Comparison of ENCODE assay signal across 1 cellular context in genomic region chr4:184348311-184349233, GRCh38.
TF ChIP-seq lines count a peak whose summit lies in the region.

No MANE protein-coding gene starts in this region.

TF ChIP-seq in HepG2, 621 proteins besides CTCF, POLR2A, EP300 and RAD21 (continued from another document and continues in another):
- peak; percentile 92 for TF ChIP-seq HIC2 (CRISPR knock-in tag; IDR thresholded peaks at IDR 0.05; ENCODE audit: low read depth)
- peak; percentile 92 for TF ChIP-seq MED13 (CRISPR knock-in tag; IDR thresholded peaks at IDR 0.05)
- peak; percentile 48 for TF ChIP-seq MED8 (CRISPR knock-in tag; IDR thresholded peaks at IDR 0.05; ENCODE audit: insufficient replicate concordance)
- TF ChIP-seq POGZ (CRISPR knock-in tag; IDR thresholded peaks at IDR 0.05) = peak; percentile 81
- peak; percentile 63; the same call in 1 of the 2 replicates for TF ChIP-seq SKIL (CRISPR knock-in tag; IDR thresholded peaks at IDR 0.05; ENCODE audit: borderline replicate concordance)
- TF ChIP-seq RNF2 (conservative IDR thresholded peaks at IDR 0.05; ENCODE audit: low read depth) = 0 out of 2 replicates have a peak, but pooled peaks have one; percentile 61
- TF ChIP-seq DR1 (CRISPR knock-in tag; IDR thresholded peaks at IDR 0.05) = peak; percentile 64; the same call in 1 of the 2 replicates
- TF ChIP-seq ZBTB8A (CRISPR knock-in tag; IDR thresholded peaks at IDR 0.05; ENCODE audit: borderline replicate concordance, low read depth) = no peak
- TF ChIP-seq AKAP8 (CRISPR knock-in tag; IDR thresholded peaks at IDR 0.05) = 0 out of 2 replicates have a peak, but pooled peaks have one; percentile 42
- no peak for TF ChIP-seq ZNF616 (CRISPR knock-in tag; IDR thresholded peaks at IDR 0.05; ENCODE audit: low read depth)
- no peak; the same call in 1 of the 2 replicates for TF ChIP-seq ZNF687 (CRISPR knock-in tag; IDR thresholded peaks at IDR 0.05)
- TF ChIP-seq FOXK2 (IDR thresholded peaks at IDR 0.05) = 0 out of 2 replicates have a peak, but pooled peaks have one; percentile 47
- no peak for TF ChIP-seq RBM39 (IDR thresholded peaks at IDR 0.05; ENCODE audit: low read depth, low read length, poor library complexity, severe bottlenecking)
- TF ChIP-seq ATAD3A (CRISPR knock-in tag; IDR thresholded peaks at IDR 0.05) = no peak
- TF ChIP-seq EEA1 (CRISPR knock-in tag; IDR thresholded peaks at IDR 0.05; ENCODE audit: borderline replicate concordance) = no peak
- TF ChIP-seq PHF5A (CRISPR knock-in tag; IDR thresholded peaks at IDR 0.05; ENCODE audit: low read depth, unreplicated experiment) = peak; percentile 40
- no peak for TF ChIP-seq AHR (CRISPR knock-in tag; IDR thresholded peaks at IDR 0.05)
- TF ChIP-seq DMAP1 (CRISPR knock-in tag; IDR thresholded peaks at IDR 0.05) = peak; percentile 86
- TF ChIP-seq ZMYM2 (CRISPR knock-in tag; IDR thresholded peaks at IDR 0.05) = peak; percentile 54; the same call in 1 of the 2 replicates
- TF ChIP-seq FOXP1 (IDR thresholded peaks at IDR 0.05) = no peak; the same call in 1 of the 2 replicates
- peak; percentile 65; the same call in 1 of the 2 replicates for TF ChIP-seq FOXP1 (CRISPR knock-in tag; IDR thresholded peaks at IDR 0.05)
- TF ChIP-seq ZNF362 (CRISPR knock-in tag; IDR thresholded peaks at IDR 0.05; ENCODE audit: borderline replicate concordance) = peak; percentile 22; the same call in 1 of the 2 replicates
- TF ChIP-seq SALL2 (CRISPR knock-in tag; IDR thresholded peaks at IDR 0.05) = peak; percentile 81; the same call in 1 of the 2 replicates
- TF ChIP-seq ZNF468 (CRISPR knock-in tag; IDR thresholded peaks at IDR 0.05) = no peak
- peak; percentile 77 for TF ChIP-seq TEAD3 (CRISPR knock-in tag; optimal IDR thresholded peaks at IDR 0.05; ENCODE audit: borderline replicate concordance)
- TF ChIP-seq ZNF335 (CRISPR knock-in tag; IDR thresholded peaks at IDR 0.05) = no peak; the same call in 1 of the 2 replicates
- peak; percentile 79 for TF ChIP-seq HDAC1 (CRISPR knock-in tag; IDR thresholded peaks at IDR 0.05)
- peak; percentile 9; the same call in 1 of the 2 replicates for TF ChIP-seq ZFP37 (CRISPR knock-in tag; IDR thresholded peaks at IDR 0.05; ENCODE audit: borderline replicate concordance)
- TF ChIP-seq CBX1 (IDR thresholded peaks at IDR 0.05; ENCODE audit: low read depth) = no peak
- peak; percentile 93 for TF ChIP-seq ZNF644 (CRISPR knock-in tag; IDR thresholded peaks at IDR 0.05; ENCODE audit: low read depth)
- TF ChIP-seq ZNF232 (CRISPR knock-in tag; IDR thresholded peaks at IDR 0.05; ENCODE audit: borderline replicate concordance) = no peak
- peak; percentile 69 for TF ChIP-seq PPARG (CRISPR knock-in tag; conservative IDR thresholded peaks at IDR 0.05)
- 0 out of 2 replicates have a peak, but pooled peaks have one; percentile 33 for TF ChIP-seq ZXDC (CRISPR knock-in tag; IDR thresholded peaks at IDR 0.05)
- TF ChIP-seq CBFB (CRISPR knock-in tag; IDR thresholded peaks at IDR 0.05) = peak; percentile 69; the same call in 1 of the 2 replicates
- TF ChIP-seq HOMEZ (CRISPR knock-in tag; IDR thresholded peaks at IDR 0.05; ENCODE audit: low read depth) = peak; percentile 74
- peak; percentile 38; the same call in 1 of the 2 replicates for TF ChIP-seq ELF1 (CRISPR knock-in tag; IDR thresholded peaks at IDR 0.05)
- TF ChIP-seq IKZF5 (CRISPR knock-in tag; IDR thresholded peaks at IDR 0.05) = peak; percentile 65
- no peak for TF ChIP-seq PBX3 (CRISPR knock-in tag; IDR thresholded peaks at IDR 0.05; ENCODE audit: borderline replicate concordance)
- TF ChIP-seq ZSCAN25 (CRISPR knock-in tag; IDR thresholded peaks at IDR 0.05) = peak; percentile 75
- TF ChIP-seq GTF2F1 (IDR thresholded peaks at IDR 0.05; ENCODE audit: low read length) = 0 out of 2 replicates have a peak, but pooled peaks have one; percentile 19
- TF ChIP-seq ZNF143 (CRISPR knock-in tag; IDR thresholded peaks at IDR 0.05) = peak; percentile 55
- TF ChIP-seq RBAK (CRISPR knock-in tag; IDR thresholded peaks at IDR 0.05) = no peak
- TF ChIP-seq FLYWCH1 (CRISPR knock-in tag; IDR thresholded peaks at IDR 0.05) = no peak
- TF ChIP-seq ZBTB39 (CRISPR knock-in tag; IDR thresholded peaks at IDR 0.05) = peak; percentile 96
